1 cellular context compared by ENCODE assay signal in genomic region chr12:6368906-6369525, GRCh38.
TF ChIP-seq lines count a peak whose summit lies in the region.

No MANE protein-coding gene starts in this region.

TF ChIP-seq in GM23338, 12 proteins besides CTCF, POLR2A, EP300 and RAD21 (continued from another document):
- TF ChIP-seq, protein P1, sequence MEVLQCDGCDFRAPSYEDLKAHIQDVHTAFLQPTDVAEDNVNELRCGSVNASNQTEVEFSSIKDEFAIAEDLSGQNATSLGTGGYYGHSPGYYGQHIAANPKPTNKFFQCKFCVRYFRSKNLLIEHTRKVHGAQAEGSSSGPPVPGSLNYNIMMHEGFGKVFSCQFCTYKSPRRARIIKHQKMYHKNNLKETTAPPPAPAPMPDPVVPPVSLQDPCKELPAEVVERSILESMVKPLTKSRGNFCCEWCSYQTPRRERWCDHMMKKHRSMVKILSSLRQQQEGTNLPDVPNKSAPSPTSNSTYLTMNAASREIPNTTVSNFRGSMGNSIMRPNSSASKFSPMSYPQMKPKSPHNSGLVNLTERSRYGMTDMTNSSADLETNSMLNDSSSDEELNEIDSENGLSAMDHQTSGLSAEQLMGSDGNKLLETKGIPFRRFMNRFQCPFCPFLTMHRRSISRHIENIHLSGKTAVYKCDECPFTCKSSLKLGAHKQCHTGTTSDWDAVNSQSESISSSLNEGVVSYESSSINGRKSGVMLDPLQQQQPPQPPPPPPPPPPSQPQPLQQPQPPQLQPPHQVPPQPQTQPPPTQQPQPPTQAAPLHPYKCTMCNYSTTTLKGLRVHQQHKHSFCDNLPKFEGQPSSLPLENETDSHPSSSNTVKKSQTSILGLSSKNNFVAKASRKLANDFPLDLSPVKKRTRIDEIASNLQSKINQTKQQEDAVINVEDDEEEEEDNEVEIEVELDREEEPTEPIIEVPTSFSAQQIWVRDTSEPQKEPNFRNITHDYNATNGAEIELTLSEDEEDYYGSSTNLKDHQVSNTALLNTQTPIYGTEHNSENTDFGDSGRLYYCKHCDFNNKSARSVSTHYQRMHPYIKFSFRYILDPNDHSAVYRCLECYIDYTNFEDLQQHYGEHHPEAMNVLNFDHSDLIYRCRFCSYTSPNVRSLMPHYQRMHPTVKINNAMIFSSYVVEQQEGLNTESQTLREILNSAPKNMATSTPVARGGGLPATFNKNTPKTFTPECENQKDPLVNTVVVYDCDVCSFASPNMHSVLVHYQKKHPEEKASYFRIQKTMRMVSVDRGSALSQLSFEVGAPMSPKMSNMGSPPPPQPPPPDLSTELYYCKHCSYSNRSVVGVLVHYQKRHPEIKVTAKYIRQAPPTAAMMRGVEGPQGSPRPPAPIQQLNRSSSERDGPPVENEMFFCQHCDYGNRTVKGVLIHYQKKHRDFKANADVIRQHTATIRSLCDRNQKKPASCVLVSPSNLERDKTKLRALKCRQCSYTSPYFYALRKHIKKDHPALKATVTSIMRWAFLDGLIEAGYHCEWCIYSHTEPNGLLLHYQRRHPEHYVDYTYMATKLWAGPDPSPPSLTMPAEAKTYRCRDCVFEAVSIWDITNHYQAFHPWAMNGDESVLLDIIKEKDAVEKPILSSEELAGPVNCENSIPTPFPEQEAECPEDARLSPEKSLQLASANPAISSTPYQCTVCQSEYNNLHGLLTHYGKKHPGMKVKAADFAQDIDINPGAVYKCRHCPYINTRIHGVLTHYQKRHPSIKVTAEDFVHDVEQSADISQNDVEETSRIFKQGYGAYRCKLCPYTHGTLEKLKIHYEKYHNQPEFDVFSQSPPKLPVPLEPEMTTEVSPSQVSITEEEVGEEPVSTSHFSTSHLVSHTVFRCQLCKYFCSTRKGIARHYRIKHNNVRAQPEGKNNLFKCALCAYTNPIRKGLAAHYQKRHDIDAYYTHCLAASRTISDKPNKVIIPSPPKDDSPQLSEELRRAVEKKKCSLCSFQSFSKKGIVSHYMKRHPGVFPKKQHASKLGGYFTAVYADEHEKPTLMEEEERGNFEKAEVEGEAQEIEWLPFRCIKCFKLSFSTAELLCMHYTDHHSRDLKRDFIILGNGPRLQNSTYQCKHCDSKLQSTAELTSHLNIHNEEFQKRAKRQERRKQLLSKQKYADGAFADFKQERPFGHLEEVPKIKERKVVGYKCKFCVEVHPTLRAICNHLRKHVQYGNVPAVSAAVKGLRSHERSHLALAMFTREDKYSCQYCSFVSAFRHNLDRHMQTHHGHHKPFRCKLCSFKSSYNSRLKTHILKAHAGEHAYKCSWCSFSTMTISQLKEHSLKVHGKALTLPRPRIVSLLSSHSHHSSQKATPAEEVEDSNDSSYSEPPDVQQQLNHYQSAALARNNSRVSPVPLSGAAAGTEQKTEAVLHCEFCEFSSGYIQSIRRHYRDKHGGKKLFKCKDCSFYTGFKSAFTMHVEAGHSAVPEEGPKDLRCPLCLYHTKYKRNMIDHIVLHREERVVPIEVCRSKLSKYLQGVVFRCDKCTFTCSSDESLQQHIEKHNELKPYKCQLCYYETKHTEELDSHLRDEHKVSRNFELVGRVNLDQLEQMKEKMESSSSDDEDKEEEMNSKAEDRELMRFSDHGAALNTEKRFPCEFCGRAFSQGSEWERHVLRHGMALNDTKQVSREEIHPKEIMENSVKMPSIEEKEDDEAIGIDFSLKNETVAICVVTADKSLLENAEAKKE (CRISPR knock-in tag; IDR thresholded peaks at IDR 0.05): no peak
- TF ChIP-seq REST (IDR thresholded peaks at IDR 0.05; ENCODE audit: unreplicated experiment): no peak
